ENCODE assay signal across 8 cellular contexts in genomic region chr17:74210191-74211140, GRCh38. TPM values are rescaled to one million over a fixed set of nuclear protein-coding genes. Genes with fewer than 3 reads are reported as not detected.
DNase-seq lines count a peak whose midpoint lies in the region; ATAC-seq and TF ChIP-seq lines count a peak whose summit lies in the region.

No MANE protein-coding gene starts in this region.

- H3K27me3 ChIP-seq in right atrium auricular region: no peaks in the 10 kb centered on the region

- no peaks in the 10 kb centered on the region for H3K9me3 ChIP-seq in right atrium auricular region

- intact Hi-C loops in sciatic nerve (cut with DNase I): loop anchor here (5.0 kb wide), 1 partner anchor 87 kb away; no protein-coding TSS in a partner anchor

- DNase-seq in GM10248 (ENCODE audit: extremely low spot score) (peak; percentile 81), T-helper 2 cell (peak; percentile 56 to 78 (median 73)), amygdala (lab: John Stamatoyannopoulos, UW) (peak in 54 of 56 donors; percentile 22 to 87 (median 63)), right atrium auricular region (ENCODE audit: low spot score) (peak; percentile 79), sciatic nerve (ENCODE audit: low spot score) (peak; percentile 86)

- peaks cover 42% of the 10 kb centered on the region for H3K36me3 ChIP-seq in right atrium auricular region

- POLR2A ChIA-PET in GM10248 (lab: Yijun Ruan, JAX): no interaction called here

- peaks cover 0 to 79% of the 10 kb centered on the region in 2 donors for H3K4me1 ChIP-seq in right atrium auricular region

- H3K4me3 ChIP-seq in right atrium auricular region: no peak overlapping the region

- CTCF ChIA-PET in GM10248 (lab: Yijun Ruan, JAX): interaction anchor here (1.0 to 2.9 kb wide), 8 partner anchors 8 to 323 kb away, joined by 3 to 13 read pairs (median 4); no protein-coding TSS in a partner anchor

- peak overlapping the region; percentile 38 to 85 for H3K27ac ChIP-seq in right atrium auricular region

- ATAC-seq in sciatic nerve: peak; percentile 45
- ATAC-seq in GM19397 (IDR thresholded peaks at IDR 0.05; ENCODE audit: unreplicated experiment): no peak
- ATAC-seq in HG02884 (IDR thresholded peaks at IDR 0.05; ENCODE audit: unreplicated experiment): no peak

- peak; percentile 95 for TF ChIP-seq CTCF in GM10248 (IDR thresholded peaks at IDR 0.05; ENCODE audit: control extremely low read depth, extremely low read depth, low read depth, missing control alignments)
- peak; percentile 99 for TF ChIP-seq CTCF in LNCAP (IDR thresholded peaks at IDR 0.05)
- TF ChIP-seq CTCF in right atrium auricular region (IDR thresholded peaks at IDR 0.05): peak; percentile 95 to 99

RNA-seq across cellular contexts. Expression of gene TTYH2, which starts 2.9 kb away (rescaled TPM):
- total RNA-seq in right atrium auricular region: 10 to 100 TPM; 18.2 to 26.0 TPM
- total RNA-seq in sciatic nerve: 46.7 TPM

RNA-seq across cellular contexts. Expression of gene RPL38, which starts 7.0 kb away (rescaled TPM):
- 100 to 1,000 TPM; 212 to 310 TPM for total RNA-seq in right atrium auricular region
- total RNA-seq in sciatic nerve: 796 TPM
